ENCODE assay signal across 17 cellular contexts in the genomic region with DNA sequence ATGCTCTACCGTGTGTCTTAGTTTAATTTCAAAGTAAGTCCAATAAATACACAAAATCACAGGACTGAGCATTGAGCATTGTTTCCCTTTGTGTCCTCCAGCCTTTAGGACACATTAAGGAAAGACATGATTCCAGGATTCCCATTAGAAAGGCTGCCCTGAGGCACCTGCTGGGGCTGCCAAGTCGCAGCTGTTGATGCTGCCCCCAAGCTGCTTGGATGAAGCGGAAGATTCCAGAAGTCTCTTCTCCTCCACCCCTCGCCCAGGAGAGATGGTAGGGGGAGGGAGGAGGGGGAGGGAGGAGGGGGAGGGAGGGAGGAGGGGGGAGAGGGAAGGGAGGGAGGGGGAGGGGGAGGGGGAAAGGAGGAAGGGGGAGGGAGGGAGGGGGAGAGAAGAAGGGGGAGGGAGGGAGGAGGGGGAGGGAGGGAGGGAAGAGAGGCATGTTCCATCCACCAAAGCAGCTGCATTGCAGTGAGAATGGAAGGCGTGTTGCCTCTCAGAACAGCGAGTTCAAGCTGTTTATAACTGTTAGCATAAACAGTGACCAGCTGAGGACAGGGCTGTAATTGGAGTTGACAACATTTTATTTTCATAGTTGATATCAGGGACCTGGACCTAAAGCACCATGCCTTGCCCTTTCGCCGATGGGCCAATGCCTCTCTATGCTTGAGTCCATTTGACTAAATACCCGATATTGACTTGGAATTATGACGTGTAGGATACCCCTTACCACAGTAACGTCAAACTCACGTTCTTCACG.
DNase-seq lines count a peak whose midpoint lies in the region; TF ChIP-seq lines count a peak whose summit lies in the region.
"Had no signal": no experiment of that assay in that cellular context is flagged by ENCODE, and none has a peak within 500 bp of the region (broad histone marks: within the 10 kb centered on the region; RNA-seq: fewer than 3 reads in every experiment).

No MANE protein-coding gene starts in this region.

- H4K20me1 ChIP-seq in OCI-LY1 (ENCODE audit: insufficient read depth, low read length) (no peaks in the 10 kb centered on the region), smooth muscle cell (ENCODE audit: low read depth) (peaks cover 83% of the 10 kb centered on the region)

- no peaks in the 10 kb centered on the region for H3F3A ChIP-seq in OCI-LY1 (ENCODE audit: insufficient read depth, low read length)
- peaks cover 16% of the 10 kb centered on the region for H3F3A ChIP-seq in smooth muscle cell (ENCODE audit: low read depth)

- no peak for TF ChIP-seq POLR2A in sigmoid colon (IDR thresholded peaks at IDR 0.05)

- 75 to 76% methylated on average over 13 of the region's 13 CpGs for WGBS in sigmoid colon, 2 donors
- 95% methylated on average over 12 of the region's 13 CpGs for WGBS in smooth muscle cell (ENCODE audit: low lambda C conversion rate)

- H3K4me1 ChIP-seq in OCI-LY1 (ENCODE audit: insufficient read depth, low read length, severe bottlenecking) (peaks cover 63% of the 10 kb centered on the region), sigmoid colon (peaks cover 0 to 99% (median 93%) of the 10 kb centered on the region in 4 donors), smooth muscle cell (ENCODE audit: low read depth) (peaks cover 29% of the 10 kb centered on the region)

- H2AFZ ChIP-seq in OCI-LY1 (ENCODE audit: low read length) = no peak overlapping the region
- no peak overlapping the region for H2AFZ ChIP-seq in smooth muscle cell (ENCODE audit: low read depth)

- H3K9ac ChIP-seq in OCI-LY1 (ENCODE audit: low read length) = no peak overlapping the region
- no peak overlapping the region for H3K9ac ChIP-seq in smooth muscle cell (ENCODE audit: low read depth)

- no peaks in the 10 kb centered on the region; the same call in 1 of the 2 replicates for H3K27me3 ChIP-seq in OCI-LY1 (ENCODE audit: insufficient read depth, low read length)
- H3K27me3 ChIP-seq in sigmoid colon = no peaks in the 10 kb centered on the region
- no peaks in the 10 kb centered on the region for H3K27me3 ChIP-seq in smooth muscle cell (ENCODE audit: low read depth)
- H3K27me3 ChIP-seq: uterus had no signal

- DNase-seq in EH (ENCODE audit: low read depth) (peak; percentile 23), head of caudate nucleus (peak in 23 of 42 donors; percentile 48 to 84 (median 69)), sigmoid colon (no peak), NCI-H82 (lab: John Stamatoyannopoulos, UW) (no peak), smooth muscle cell (lab: John Stamatoyannopoulos, UW; ENCODE audit: unreplicated experiment) (no peak), germinal center (ENCODE audit: low spot score) (no peak), GM13976 (ENCODE audit: low spot score) (no peak)
- DNase-seq: activated CD4-positive, alpha-beta memory T cell treated with anti-CD3 and anti-CD28 coated beads, Interleukin-2, amount 10 ng/mL, durations not matched to agents 7 days and 5 days; central memory CD4-positive, alpha-beta T cell; COR-L47; GDM1; H7; NCI-H1092; uterus had no signal

- no peaks in the 10 kb centered on the region for H3K79me2 ChIP-seq in OCI-LY1 (ENCODE audit: insufficient read depth, low read length)
- peaks cover 74% of the 10 kb centered on the region for H3K79me2 ChIP-seq in smooth muscle cell (ENCODE audit: low read depth)

- no peak for TF ChIP-seq EP300 in sigmoid colon (IDR thresholded peaks at IDR 0.05)

- in situ Hi-C loops in GM13976 (cut with MboI; ENCODE audit: low sequenced_read_pairs, unreplicated experiment) = no loop called here

- H3K27ac ChIP-seq in OCI-LY1 (ENCODE audit: low read depth, low read length, poor library complexity, severe bottlenecking) (peak overlapping the region; percentile 92), sigmoid colon (peak overlapping the region; percentile 88 to 93 (median 89)), smooth muscle cell (ENCODE audit: low read depth) (no peak overlapping the region)
- H3K27ac ChIP-seq: neutrophil, uterus had no signal

- H3K36me3 ChIP-seq in OCI-LY1 (ENCODE audit: insufficient read depth, low read length) (no peaks in the 10 kb centered on the region; the same call in 1 of the 2 replicates), sigmoid colon (no peaks in the 10 kb centered on the region), smooth muscle cell (ENCODE audit: low read depth) (no peaks in the 10 kb centered on the region)
- H3K36me3 ChIP-seq: neutrophil, uterus had no signal

- TF ChIP-seq CTCF in OCI-LY1 (IDR thresholded peaks at IDR 0.05; ENCODE audit: low read length) (no peak), sigmoid colon (IDR thresholded peaks at IDR 0.05) (no peak), smooth muscle cell (IDR thresholded peaks at IDR 0.05; ENCODE audit: borderline replicate concordance, insufficient read depth, poor library complexity, severe bottlenecking) (no peak), GM13976 (IDR thresholded peaks at IDR 0.05; ENCODE audit: borderline replicate concordance, control extremely low read depth, extremely low read depth, insufficient read depth, missing control alignments) (no peak)

- H3K4me3 ChIP-seq in OCI-LY1 (ENCODE audit: low read depth, low read length, poor library complexity, severe bottlenecking) (no peak overlapping the region), sigmoid colon (no peak overlapping the region), smooth muscle cell (no peak overlapping the region)
- H3K4me3 ChIP-seq: lung, uterus had no signal

- intact Hi-C loops in head of caudate nucleus (cut with DNase I) (no loop called here), sigmoid colon (cut with DNase I) (loop anchor here (5.0 kb wide), 1 partner anchor 110 kb away; no protein-coding TSS in a partner anchor)

- H3K4me2 ChIP-seq in OCI-LY1 (ENCODE audit: low read length) (no peak overlapping the region), smooth muscle cell (no peak overlapping the region)

- H3K9me3 ChIP-seq in OCI-LY1 (ENCODE audit: low read length) (no peaks in the 10 kb centered on the region), sigmoid colon (no peaks in the 10 kb centered on the region), smooth muscle cell (replicated peaks; ENCODE audit: low read depth) (no peaks in the 10 kb centered on the region)
- H3K9me3 ChIP-seq: neutrophil, uterus had no signal

- no peaks in the 10 kb centered on the region for H3K9me2 ChIP-seq in OCI-LY1 (ENCODE audit: low read depth, low read length)

Comparison
In these comparisons a context has a peak if more than half of its experiments do, and no peak if none do; other contexts are left out.
1. DNase-seq: peak in EH (single experiment) and head of caudate nucleus (23 of 42); none in sigmoid colon (single experiment), NCI-H82 (single experiment), smooth muscle cell (single experiment), germinal center (single experiment) and GM13976 (single experiment).